Comparison of ENCODE assay signal across 1 cellular context in the genomic region with DNA sequence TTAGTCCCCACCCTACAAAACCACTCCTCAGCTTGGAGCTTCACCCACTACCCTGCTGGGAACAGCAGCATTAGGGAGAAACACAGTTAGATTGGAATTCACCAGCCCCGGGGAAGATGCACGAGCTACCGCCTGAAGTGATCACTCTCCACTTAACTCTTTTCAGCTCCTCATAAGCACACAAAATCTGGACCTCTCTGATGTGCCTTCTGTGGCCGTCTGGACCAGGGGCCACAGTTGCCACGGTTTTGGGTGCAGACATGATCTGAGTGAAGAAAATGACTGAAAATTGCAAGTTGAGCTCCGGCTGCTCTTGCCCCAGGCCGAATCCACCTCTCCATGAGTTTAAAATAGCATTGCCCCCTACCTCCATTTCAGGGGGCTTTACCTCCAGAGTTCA.
TF ChIP-seq lines count a peak whose summit lies in the region.

No MANE protein-coding gene starts in this region.

TF ChIP-seq in H1, 55 proteins besides CTCF, POLR2A, EP300 and RAD21 (continued from another document):
- TF ChIP-seq JUN (IDR thresholded peaks at IDR 0.05; ENCODE audit: low read depth, low read length) (no peak), ASH2L (IDR thresholded peaks at IDR 0.05; ENCODE audit: low read length) (no peak), CHD1 (IDR thresholded peaks at IDR 0.05; ENCODE audit: low read depth, low read length) (no peak), SP4 (IDR thresholded peaks at IDR 0.05; ENCODE audit: low read length) (no peak), POU5F1 (IDR thresholded peaks at IDR 0.05; ENCODE audit: low read depth, low read length) (no peak), FOSL1 (IDR thresholded peaks at IDR 0.05; ENCODE audit: insufficient read depth, low read depth, low read length) (no peak), CBX8 (IDR thresholded peaks at IDR 0.05; ENCODE audit: borderline replicate concordance, low read depth, low read length) (no peak), CBX5 (IDR thresholded peaks at IDR 0.05; ENCODE audit: low read depth, low read length) (no peak), SP1 (IDR thresholded peaks at IDR 0.05; ENCODE audit: low read depth, low read length) (no peak), POLR2AphosphoS5 (IDR thresholded peaks at IDR 0.05; ENCODE audit: low read depth, low read length) (no peak), CHD2 (IDR thresholded peaks at IDR 0.05; ENCODE audit: low read length) (no peak), KDM5A (IDR thresholded peaks at IDR 0.05; ENCODE audit: low read length) (no peak), JUND (IDR thresholded peaks at IDR 0.05; ENCODE audit: low read length) (no peak), RNF2 (IDR thresholded peaks at IDR 0.05; ENCODE audit: borderline replicate concordance, low read depth, low read length, missing control alignments, poor library complexity, severe bottlenecking) (no peak), NRF1 (IDR thresholded peaks at IDR 0.05; ENCODE audit: low read depth, low read length) (no peak), TAF1 (IDR thresholded peaks at IDR 0.05; ENCODE audit: low read depth, low read length) (no peak)
- TF ChIP-seq, protein P1, sequence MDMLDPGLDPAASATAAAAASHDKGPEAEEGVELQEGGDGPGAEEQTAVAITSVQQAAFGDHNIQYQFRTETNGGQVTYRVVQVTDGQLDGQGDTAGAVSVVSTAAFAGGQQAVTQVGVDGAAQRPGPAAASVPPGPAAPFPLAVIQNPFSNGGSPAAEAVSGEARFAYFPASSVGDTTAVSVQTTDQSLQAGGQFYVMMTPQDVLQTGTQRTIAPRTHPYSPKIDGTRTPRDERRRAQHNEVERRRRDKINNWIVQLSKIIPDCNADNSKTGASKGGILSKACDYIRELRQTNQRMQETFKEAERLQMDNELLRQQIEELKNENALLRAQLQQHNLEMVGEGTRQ (IDR thresholded peaks at IDR 0.05; ENCODE audit: low read length): no peak
